4 cellular contexts compared by ENCODE assay signal in genomic region chr6:136926383-136926782, GRCh38. TPM values are rescaled to one million over a fixed set of nuclear protein-coding genes. Genes with fewer than 3 reads are reported as not detected.
"Had no signal": no experiment of that assay in that cellular context is flagged by ENCODE, and none has a peak within 500 bp of the region (broad histone marks: within the 10 kb centered on the region; RNA-seq: fewer than 3 reads in every experiment).

No MANE protein-coding gene starts in this region.

- DNase-seq: GDM1, GF-D8 had no signal

- H3K4me3 ChIP-seq: GM12878 had no signal

RNA-seq across cellular contexts. Expression of gene SLC35D3, which starts 4.3 kb away (rescaled TPM):
- total RNA-seq: G401, GM12878 had no signal
